Comparison of ENCODE assay signal across 1 cellular context in genomic region chr11:17077520-17078401, GRCh38.
TF ChIP-seq lines count a peak whose summit lies in the region.

RPS13 (minus strand) TSS chr11:17077667; CDS start chr11:17077641, 26 bp downstream.

TF ChIP-seq in GM12878, 131 proteins besides CTCF, POLR2A, EP300 and RAD21 (continued from another document and continues in another):
- TF ChIP-seq ZBTB11 (CRISPR knock-in tag; IDR thresholded peaks at IDR 0.05) (no peak), RCOR1 (conservative IDR thresholded peaks at IDR 0.05; ENCODE audit: low read depth, low read length) (no peak), POLR2AphosphoS2 (IDR thresholded peaks at IDR 0.05; ENCODE audit: low read depth, low read length) (peak; percentile 92), SMAD5 (IDR thresholded peaks at IDR 0.05; ENCODE audit: low read depth) (peak; percentile 94), EGR1 (IDR thresholded peaks at IDR 0.05; ENCODE audit: borderline replicate concordance in 1 of 2, low read depth in 2 of 2, low read length in 2 of 2) (peak; percentile 34 to 98; a peak in 2 of 3 replicates), PKNOX1 (IDR thresholded peaks at IDR 0.05) (peak; percentile 81), SRF (IDR thresholded peaks at IDR 0.05; ENCODE audit: low read depth in 2 of 2, low read length in 2 of 2) (peak in 1 of 2 experiments; percentile 59; a peak in 2 of 4 replicates), IRF5 (IDR thresholded peaks at IDR 0.05; ENCODE audit: borderline replicate concordance) (no peak), RELB (IDR thresholded peaks at IDR 0.05; ENCODE audit: low read depth) (peak; percentile 80), EED (IDR thresholded peaks at IDR 0.05; ENCODE audit: low read depth) (peak; percentile 63), NR2F1 (conservative IDR thresholded peaks at IDR 0.05) (no peak), E2F4 (IDR thresholded peaks at IDR 0.05; ENCODE audit: low read depth, low read length) (peak; percentile 94), ELK1 (IDR thresholded peaks at IDR 0.05; ENCODE audit: low read depth, low read length) (0 out of 2 replicates have a peak, but pooled peaks have one; percentile 51), BCL3 (IDR thresholded peaks at IDR 0.05; ENCODE audit: borderline replicate concordance, insufficient read depth, low read depth, low read length, poor library complexity, severe bottlenecking) (no peak), SP1 (IDR thresholded peaks at IDR 0.05; ENCODE audit: low read depth, low read length) (peak; percentile 43), IKZF2 (IDR thresholded peaks at IDR 0.05) (peak; percentile 91 to 93), SIX5 (IDR thresholded peaks at IDR 0.05; ENCODE audit: low read depth, low read length, severe bottlenecking) (peak; percentile 90), CBFB (IDR thresholded peaks at IDR 0.05; ENCODE audit: low read depth) (peak; percentile 23; the same call in 1 of the 2 replicates), E2F8 (IDR thresholded peaks at IDR 0.05; ENCODE audit: low read depth, partially characterized antibody) (no peak), RB1 (IDR thresholded peaks at IDR 0.05; ENCODE audit: borderline replicate concordance) (no peak), IKZF1 (conservative IDR thresholded peaks at IDR 0.05) (peak; percentile 98), BCLAF1 (IDR thresholded peaks at IDR 0.05) (no peak), POU2F2 (IDR thresholded peaks at IDR 0.05; ENCODE audit: borderline replicate concordance, low read depth, low read length) (peak; percentile 92; the same call in 2 of the 3 replicates), POLR2AphosphoS5 (IDR thresholded peaks at IDR 0.05; ENCODE audit: low read length) (peak; percentile 99), BCL11A (IDR thresholded peaks at IDR 0.05; ENCODE audit: low read depth, low read length) (no peak), HCFC1 (IDR thresholded peaks at IDR 0.05; ENCODE audit: low read length) (peak; percentile 94), MYC (IDR thresholded peaks at IDR 0.05; ENCODE audit: insufficient read depth, insufficient read length, insufficient replicate concordance, low read length, severe bottlenecking) (peak; percentile 85), RBBP5 (conservative IDR thresholded peaks at IDR 0.05) (no peak), NR2C1 (IDR thresholded peaks at IDR 0.05) (peak; percentile 45; the same call in 1 of the 2 replicates), TARDBP (IDR thresholded peaks at IDR 0.05; ENCODE audit: borderline replicate concordance) (peak; percentile 69; the same call in 1 of the 2 replicates), HSF1 (IDR thresholded peaks at IDR 0.05; ENCODE audit: low read depth, low read length) (no peak), CHD1 (IDR thresholded peaks at IDR 0.05; ENCODE audit: low read depth, low read length) (no peak), MEF2B (IDR thresholded peaks at IDR 0.05; ENCODE audit: partially characterized antibody, poor library complexity, severe bottlenecking) (peak; percentile 65), PAX8 (IDR thresholded peaks at IDR 0.05) (peak; percentile 68; the same call in 1 of the 2 replicates), FOXK2 (IDR thresholded peaks at IDR 0.05) (peak; percentile 80), ATF3 (IDR thresholded peaks at IDR 0.05; ENCODE audit: borderline replicate concordance, extremely low read depth, low read depth, low read length) (peak; percentile 80; the same call in 1 of the 2 replicates), YY1 (IDR thresholded peaks at IDR 0.05; ENCODE audit: low read depth, low read length) (peak; percentile 95), IRF3 (IDR thresholded peaks at IDR 0.05) (0 out of 2 replicates have a peak, but pooled peaks have one; percentile 3)
